ENCODE assay signal across 8 cellular contexts in the genomic region with DNA sequence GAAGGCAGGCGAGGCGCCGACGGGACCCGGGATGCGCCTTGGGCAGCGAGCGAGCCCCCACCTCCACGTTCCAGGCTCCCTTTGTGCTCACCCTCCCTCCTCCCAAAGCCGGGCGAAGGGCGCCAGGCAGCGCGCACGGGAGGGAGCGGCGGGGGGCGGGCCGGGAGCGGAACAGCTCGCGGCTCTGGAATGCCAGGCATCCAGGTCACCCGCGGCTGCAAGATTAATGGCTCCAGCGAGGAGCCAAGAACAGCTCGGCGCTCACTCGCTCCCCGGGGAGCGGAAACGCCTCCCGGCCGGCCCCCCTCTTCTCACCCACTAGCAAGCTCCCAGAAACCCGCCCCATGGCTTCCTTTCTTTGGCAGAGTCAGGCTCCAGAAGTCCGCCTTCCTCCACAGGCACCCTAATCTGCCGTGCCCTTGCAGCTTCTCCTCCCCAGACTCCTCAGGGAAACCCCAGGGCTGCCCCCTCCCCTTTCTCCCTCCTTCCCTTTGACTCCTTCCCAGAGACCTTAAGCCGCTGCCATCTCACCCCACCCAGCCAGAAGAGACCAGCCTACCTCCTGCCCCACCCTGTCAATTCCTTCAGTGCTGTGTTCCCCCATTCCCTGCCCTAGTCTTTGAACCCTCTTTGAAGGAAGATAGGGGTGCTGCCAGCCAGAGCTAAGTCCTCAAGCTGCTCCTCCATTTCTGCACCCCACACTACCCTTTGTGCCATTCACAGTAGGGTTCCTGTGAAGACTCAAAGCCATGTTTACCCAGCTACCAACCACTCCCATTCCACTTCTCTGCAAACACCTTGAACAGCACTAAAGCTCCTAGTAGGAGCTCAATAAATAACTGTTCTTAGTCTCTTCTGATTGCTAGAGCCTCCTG. TPM values are rescaled to one million over a fixed set of nuclear protein-coding genes. Genes with fewer than 3 reads are reported as not detected.
DNase-seq lines count a peak whose midpoint lies in the region; ATAC-seq and TF ChIP-seq lines count a peak whose summit lies in the region.

No MANE protein-coding gene starts in this region.

- H3K36me3 Mint-ChIP-seq in glutamatergic neuron (ENCODE audit: unreplicated experiment), result peaks cover 14% of the 10 kb centered on the region

- peak overlapping the region; percentile 74 for H3K4me3 Mint-ChIP-seq in glutamatergic neuron (ENCODE audit: unreplicated experiment)

- H3K4me1 Mint-ChIP-seq in glutamatergic neuron (ENCODE audit: low read depth, unreplicated experiment), result peaks cover 15% of the 10 kb centered on the region

- no peak overlapping the region for H3K27ac Mint-ChIP-seq in glutamatergic neuron (ENCODE audit: unreplicated experiment)

- TF ChIP-seq CTCF in glutamatergic neuron (IDR thresholded peaks at IDR 0.05; ENCODE audit: partially characterized antibody, unreplicated experiment), result no peak

- H3K27me3 Mint-ChIP-seq in glutamatergic neuron (ENCODE audit: unreplicated experiment), result peaks cover 15% of the 10 kb centered on the region

- peak; percentile 98 for DNase-seq in GM04504 (ENCODE audit: low read depth)
- DNase-seq in NCI-H2107 (lab: John Stamatoyannopoulos, UW), result peak; percentile 73
- DNase-seq in amniotic epithelial cell (ENCODE audit: low read depth), result peak; percentile 97
- DNase-seq in glutamatergic neuron, result peak; percentile 65
- peak; percentile 73 for DNase-seq in non-pigmented ciliary epithelial cell (ENCODE audit: low read depth)
- DNase-seq in GDM1 (lab: John Stamatoyannopoulos, UW), result no peak
- DNase-seq in central memory CD4-positive, alpha-beta T cell, result no peak

- H3K9me3 Mint-ChIP-seq in glutamatergic neuron (ENCODE audit: unreplicated experiment), result peaks cover 6% of the 10 kb centered on the region

- no peak for ATAC-seq in GM18868 (IDR thresholded peaks at IDR 0.05; ENCODE audit: unreplicated experiment)

RNA-seq across cellular contexts. Expression of a gene that starts 9.9 kb away (rescaled TPM):
- total RNA-seq in glutamatergic neuron (ENCODE audit: unreplicated experiment), result 38.1 TPM

Comparison
In these comparisons a context has a peak if more than half of its experiments do, and no peak if none do; other contexts are left out.
1. DNase-seq: peak in GM04504 (single experiment), NCI-H2107 (single experiment), amniotic epithelial cell (single experiment), glutamatergic neuron (single experiment) and non-pigmented ciliary epithelial cell (single experiment); none in GDM1 (single experiment) and central memory CD4-positive, alpha-beta T cell (single experiment).